ENCODE assay signal across 8 cellular contexts in genomic region chr5:138032572-138033274, GRCh38. TPM values are rescaled to one million over a fixed set of nuclear protein-coding genes. Genes with fewer than 3 reads are reported as not detected.
DNase-seq lines count a peak whose midpoint lies in the region; ATAC-seq, FAIRE-seq and TF ChIP-seq lines count a peak whose summit lies in the region.

FAM13B (minus strand) TSS chr5:138033079; CDS start chr5:138019111, 13,968 bp downstream.

- H3K27me3 ChIP-seq in keratinocyte (ENCODE audit: control insufficient read depth, extremely low read depth, insufficient read depth, low read length) = no peaks in the 10 kb centered on the region

- peak; percentile 77 for TF ChIP-seq POLR2A in A549 (IDR thresholded peaks at IDR 0.05; ENCODE audit: low read length)

- H3K9me1 ChIP-seq in keratinocyte (ENCODE audit: control insufficient read depth, extremely low read depth, insufficient read depth, low read length) = no peaks in the 10 kb centered on the region

- no peaks in the 10 kb centered on the region for H3K36me3 ChIP-seq in keratinocyte (ENCODE audit: control insufficient read depth in 2 of 2, extremely low read depth in 1 of 2, insufficient read depth in 2 of 2, low read length in 2 of 2)

- dilution Hi-C loops in keratinocyte (cut with MboI; ENCODE audit: extremely low pct_ligation_motif_present, low sequenced_read_pairs) = no loop called here

- H3K4me2 ChIP-seq in A549 (peak within 1 kb of the TSS; percentile 90), keratinocyte (ENCODE audit: control insufficient read depth, extremely low read depth, insufficient read depth, low read depth, low read length) (peak within 1 kb of the TSS; percentile 89)

- no peak for TF ChIP-seq CTCF in A549 (IDR thresholded peaks at IDR 0.05)
- TF ChIP-seq CTCF in keratinocyte (optimal IDR thresholded peaks at IDR 0.05 in 1 of 3, IDR thresholded peaks at IDR 0.05 in 1 of 3, conservative IDR thresholded peaks at IDR 0.05 in 1 of 3; ENCODE audit: extremely low read depth in 1 of 3, insufficient read depth in 2 of 3, low read length in 3 of 3) = no peak

- DNase-seq in A549 (ENCODE audit: low read depth in 1 of 2, low spot score in 1 of 2) = peak; percentile 75 to 85
- peak; percentile 81 for DNase-seq in NCI-H2227 (lab: John Stamatoyannopoulos, UW; ENCODE audit: unreplicated experiment)
- peak; percentile 51 to 75 (median 63) for DNase-seq in activated CD4-positive, CD25-positive, alpha-beta regulatory T cell (lab: John Stamatoyannopoulos, UW)
- peak in 55 of 61 donors; percentile 34 to 86 (median 66) for DNase-seq in caudate nucleus (lab: John Stamatoyannopoulos, UW)
- DNase-seq in keratinocyte (ENCODE audit: low read depth, low spot score) = no peak
- peak; percentile 69 for DNase-seq in stimulated activated CD4-positive, alpha-beta T cell treated with anti-CD3 and anti-CD28 coated beads, Interleukin-15, amount 100 ng/mL, for 48 hours (ENCODE audit: low read depth in 2 of 2)

- peak within 1 kb of the TSS; percentile 93 for H2AFZ ChIP-seq in keratinocyte (ENCODE audit: control insufficient read depth, low read length)

- POLR2A ChIA-PET in A549 (lab: Yijun Ruan, JAX) = interaction anchor here (0.7 to 1.5 kb wide), 2 partner anchors 101 to 278 kb away, joined by 3 read pairs; partner anchors contain the start of gene HNRNPA0

- peaks cover 4% of the 10 kb centered on the region for H4K20me1 ChIP-seq in keratinocyte (ENCODE audit: control insufficient read depth, extremely low read depth, insufficient read depth, low read length)

- peak in 1 of 2 experiments; percentile 11; a peak in 1 of 5 replicates for TF ChIP-seq RAD21 in A549 (conservative IDR thresholded peaks at IDR 0.05 in 1 of 2, IDR thresholded peaks at IDR 0.05 in 1 of 2)

- H3K4me3 ChIP-seq in A549 (peak within 1 kb of the TSS; percentile 89), keratinocyte (ENCODE audit: control insufficient read depth in 2 of 3, extremely low read depth in 1 of 3, insufficient read depth in 2 of 3, low read depth in 1 of 3, low read length in 3 of 3) (peak within 1 kb of the TSS; percentile 70 to 97 (median 94))

- H3K79me2 ChIP-seq in keratinocyte (ENCODE audit: control insufficient read depth, insufficient read depth, low read length) = peaks cover 48% of the 10 kb centered on the region

- no peak for FAIRE-seq in A549 (lab: Jason Lieb, UNC)
- no peak for FAIRE-seq in keratinocyte (lab: Jason Lieb, UNC)

- H3K4me1 ChIP-seq in A549 (peaks cover 33% of the 10 kb centered on the region), keratinocyte (ENCODE audit: control insufficient read depth, extremely low read depth, insufficient read depth, low read length) (peaks cover 29% of the 10 kb centered on the region)

- 0% methylated on average over 15 of the region's 76 CpGs for WGBS in A549 (ENCODE audit: missing lambda C conversion rate)

- H3K9ac ChIP-seq in keratinocyte (ENCODE audit: control insufficient read depth, extremely low read depth, insufficient read depth, low read length) = peak within 1 kb of the TSS; percentile 91

- TF ChIP-seq EP300 in A549 (IDR thresholded peaks at IDR 0.05) = no peak; a peak in 1 of 5 replicates

- peak; percentile 84 to 90 for ATAC-seq in A549
- ATAC-seq in GM18858 (IDR thresholded peaks at IDR 0.05; ENCODE audit: unreplicated experiment) = peak; percentile 28
- peak; percentile 47 for ATAC-seq in HG03095 (IDR thresholded peaks at IDR 0.05; ENCODE audit: unreplicated experiment)

- CTCF ChIA-PET in A549 (lab: Yijun Ruan, JAX) = interaction anchor here (0.6 to 20.0 kb wide), 5 partner anchors 28 to 254 kb away, joined by 3 to 402 read pairs (median 17); no protein-coding TSS in a partner anchor

- peak within 1 kb of the TSS; percentile 95 to 98 for H3K27ac ChIP-seq in A549
- H3K27ac ChIP-seq in caudate nucleus (ENCODE audit: low read depth, low read length) = peak within 1 kb of the TSS; percentile 100
- peak within 1 kb of the TSS; percentile 92 for H3K27ac ChIP-seq in keratinocyte (ENCODE audit: control insufficient read depth, insufficient read depth, low read length)

- H3K9me3 ChIP-seq in A549 = no peaks in the 10 kb centered on the region
- no peaks in the 10 kb centered on the region for H3K9me3 ChIP-seq in keratinocyte (ENCODE audit: control insufficient read depth, low read depth, low read length)

TF ChIP-seq in A549, 52 proteins besides CTCF, POLR2A, EP300 and RAD21 (continues in another document):
- peak; percentile 83 for TF ChIP-seq PHF8 (IDR thresholded peaks at IDR 0.05; ENCODE audit: borderline replicate concordance, low read depth)
- TF ChIP-seq ZFP36 (IDR thresholded peaks at IDR 0.05; ENCODE audit: borderline replicate concordance, partially characterized antibody) = no peak
- TF ChIP-seq CHD2 (IDR thresholded peaks at IDR 0.05; ENCODE audit: low read length, partially characterized antibody) = peak; percentile 50
- TF ChIP-seq BCL3 (IDR thresholded peaks at IDR 0.05) = peak; percentile 95
- TF ChIP-seq MAX (IDR thresholded peaks at IDR 0.05) = peak; percentile 51; the same call in 1 of the 2 replicates
- peak; percentile 86 to 96 for TF ChIP-seq JUN (IDR thresholded peaks at IDR 0.05)
- TF ChIP-seq NPAS2 (CRISPR knock-in tag; IDR thresholded peaks at IDR 0.05; ENCODE audit: borderline replicate concordance) = no peak
- 0 out of 2 replicates have a peak, but pooled peaks have one; percentile 42 for TF ChIP-seq TFCP2L1 (CRISPR knock-in tag; IDR thresholded peaks at IDR 0.05)
- TF ChIP-seq HEYL (CRISPR knock-in tag; IDR thresholded peaks at IDR 0.05) = no peak
- TF ChIP-seq MYC (IDR thresholded peaks at IDR 0.05; ENCODE audit: borderline replicate concordance, low read length) = 0 out of 2 replicates have a peak, but pooled peaks have one; percentile 9
- 0 out of 2 replicates have a peak, but pooled peaks have one; percentile 5 for TF ChIP-seq GATA3 (IDR thresholded peaks at IDR 0.05; ENCODE audit: borderline replicate concordance)
- no peak for TF ChIP-seq PBX3 (IDR thresholded peaks at IDR 0.05)

RNA-seq across cellular contexts. Expression of gene FAM13B, which starts in this region (rescaled TPM):
- polyA plus RNA-seq in A549 (2011; rRNA removed) (12.2 and 15.1 TPM in 2 replicates), A549 (2017; fragmentation: RNase III; extraction: RNeasy Plus Mini Kit Qiagen cat#74134 plus additional on column Dnase treatment) (14.9 to 17.4 TPM (median 15.4 TPM) in 3 replicates), keratinocyte (7.4 to 12.9 TPM (median 9.1 TPM) in 3 replicates)
- 4.5 and 5.3 TPM in 2 replicates for polyA plus RNA-seq in A549 (2012; cell fraction: cytosol; rRNA removed)
- polyA plus RNA-seq in A549 (2012; cell fraction: nucleus; rRNA removed) = 5.6 and 9.1 TPM in 2 replicates
- polyA minus RNA-seq in A549 (2011; rRNA and poly(A)+ RNA removed) = 13.9 and 15.4 TPM in 2 replicates
- 5.7 TPM for polyA plus RNA-seq in keratinocyte (2011; ENCODE audit: low read depth)
- 4.4 and 9.3 TPM in 2 replicates for polyA plus RNA-seq in keratinocyte (2011; cell fraction: cytosol; rRNA removed)
- polyA plus RNA-seq in keratinocyte (2011; cell fraction: nucleus; rRNA removed) = 13.6 and 18.2 TPM in 2 replicates
- 3.9 and 9.4 TPM in 2 replicates for polyA plus RNA-seq in keratinocyte (2012; ENCODE audit: low replicate concordance)
- 5.1 to 26.1 TPM (median 6.5 TPM) in 3 replicates for polyA minus RNA-seq in keratinocyte
- 8.6 TPM for polyA minus RNA-seq in keratinocyte (2011; cell fraction: cytosol; rRNA and poly(A)+ RNA removed)
- 14.9 and 37.3 TPM in 2 replicates for polyA minus RNA-seq in keratinocyte (2011; cell fraction: nucleus; rRNA and poly(A)+ RNA removed)

Comparison
In these comparisons a context has a peak if more than half of its experiments do, and no peak if none do; other contexts are left out.
1. ATAC-seq: peak in every context shown above with its lines; median percentile 87 in A549; 47 in HG03095; 28 in GM18858.